Comparison of ENCODE assay signal across 1 cellular context in genomic region chr1:35881850-35882273, GRCh38.
A peak's percentile ranks its signal among the peaks of the same experiment; 100 is the strongest.
TF ChIP-seq lines count a peak whose summit lies in the region.

No MANE protein-coding gene starts in this region.

TF ChIP-seq in K562, 482 proteins besides CTCF, POLR2A, EP300 and RAD21 (continued from another document and continues in another):
- TF ChIP-seq, protein P1, sequence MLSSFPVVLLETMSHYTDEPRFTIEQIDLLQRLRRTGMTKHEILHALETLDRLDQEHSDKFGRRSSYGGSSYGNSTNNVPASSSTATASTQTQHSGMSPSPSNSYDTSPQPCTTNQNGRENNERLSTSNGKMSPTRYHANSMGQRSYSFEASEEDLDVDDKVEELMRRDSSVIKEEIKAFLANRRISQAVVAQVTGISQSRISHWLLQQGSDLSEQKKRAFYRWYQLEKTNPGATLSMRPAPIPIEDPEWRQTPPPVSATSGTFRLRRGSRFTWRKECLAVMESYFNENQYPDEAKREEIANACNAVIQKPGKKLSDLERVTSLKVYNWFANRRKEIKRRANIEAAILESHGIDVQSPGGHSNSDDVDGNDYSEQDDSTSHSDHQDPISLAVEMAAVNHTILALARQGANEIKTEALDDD (IDR thresholded peaks at IDR 0.05), result peak; percentile 75; the same call in 1 of the 2 replicates
- TF ChIP-seq, protein P2, sequence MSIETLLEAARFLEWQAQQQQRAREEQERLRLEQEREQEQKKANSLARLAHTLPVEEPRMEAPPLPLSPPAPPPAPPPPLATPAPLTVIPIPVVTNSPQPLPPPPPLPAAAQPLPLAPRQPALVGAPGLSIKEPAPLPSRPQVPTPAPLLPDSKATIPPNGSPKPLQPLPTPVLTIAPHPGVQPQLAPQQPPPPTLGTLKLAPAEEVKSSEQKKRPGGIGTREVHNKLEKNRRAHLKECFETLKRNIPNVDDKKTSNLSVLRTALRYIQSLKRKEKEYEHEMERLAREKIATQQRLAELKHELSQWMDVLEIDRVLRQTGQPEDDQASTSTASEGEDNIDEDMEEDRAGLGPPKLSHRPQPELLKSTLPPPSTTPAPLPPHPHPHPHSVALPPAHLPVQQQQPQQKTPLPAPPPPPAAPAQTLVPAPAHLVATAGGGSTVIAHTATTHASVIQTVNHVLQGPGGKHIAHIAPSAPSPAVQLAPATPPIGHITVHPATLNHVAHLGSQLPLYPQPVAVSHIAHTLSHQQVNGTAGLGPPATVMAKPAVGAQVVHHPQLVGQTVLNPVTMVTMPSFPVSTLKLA (conservative IDR thresholded peaks at IDR 0.05), result peak; percentile 96 to 98
- TF ChIP-seq MEF2D (tag; conservative IDR thresholded peaks at IDR 0.05; ENCODE audit: low read depth) (0 out of 2 replicates have a peak, but pooled peaks have one; percentile 39), CREB1 (IDR thresholded peaks at IDR 0.05) (peak; percentile 42), CREB1 (CRISPR knock-in tag; IDR thresholded peaks at IDR 0.05) (peak; percentile 43; the same call in 1 of the 2 replicates), MAZ (CRISPR knock-in tag; conservative IDR thresholded peaks at IDR 0.05 in 1 of 2, IDR thresholded peaks at IDR 0.05 in 1 of 2) (0 out of 4 replicates have a peak, but pooled peaks of 1 of the 2 experiments have one; percentile 26), CBFA2T2 (conservative IDR thresholded peaks at IDR 0.05) (peak; percentile 80), RB1 (IDR thresholded peaks at IDR 0.05; ENCODE audit: low read depth) (no peak), MEIS2 (IDR thresholded peaks at IDR 0.05; ENCODE audit: partially characterized antibody) (peak; percentile 99), ZBTB1 (CRISPR knock-in tag; IDR thresholded peaks at IDR 0.05; ENCODE audit: borderline replicate concordance, low read depth) (no peak), HNRNPH1 (optimal IDR thresholded peaks at IDR 0.05; ENCODE audit: low read depth, low read length) (no peak), MITF (IDR thresholded peaks at IDR 0.05) (peak; percentile 73; the same call in 1 of the 2 replicates), TOE1 (IDR thresholded peaks at IDR 0.05; ENCODE audit: borderline replicate concordance) (peak; percentile 48; the same call in 1 of the 2 replicates), TOE1 (CRISPR knock-in tag; IDR thresholded peaks at IDR 0.05; ENCODE audit: borderline replicate concordance, low read depth) (no peak), FOSL1 (tag; conservative IDR thresholded peaks at IDR 0.05) (peak; percentile 46), ZNF584 (CRISPR knock-in tag; IDR thresholded peaks at IDR 0.05; ENCODE audit: low read depth) (peak; percentile 33; the same call in 1 of the 2 replicates), HDGF (IDR thresholded peaks at IDR 0.05) (peak; percentile 54; the same call in 1 of the 2 replicates), NKRF (IDR thresholded peaks at IDR 0.05; ENCODE audit: borderline replicate concordance) (peak; percentile 94), HDAC8 (tag; IDR thresholded peaks at IDR 0.05) (no peak), DMBX1 (CRISPR knock-in tag; IDR thresholded peaks at IDR 0.05; ENCODE audit: borderline replicate concordance) (peak; percentile 39; the same call in 1 of the 2 replicates), ZBTB49 (CRISPR knock-in tag; IDR thresholded peaks at IDR 0.05; ENCODE audit: borderline replicate concordance) (no peak), SP1 (CRISPR knock-in tag; IDR thresholded peaks at IDR 0.05) (peak; percentile 73; the same call in 1 of the 2 replicates), XRCC4 (IDR thresholded peaks at IDR 0.05; ENCODE audit: extremely low read depth, insufficient read depth, insufficient read length) (no peak), MTA1 (IDR thresholded peaks at IDR 0.05; ENCODE audit: borderline replicate concordance) (peak; percentile 86), KDM1A (IDR thresholded peaks at IDR 0.05) (peak in 1 of 2 experiments; percentile 5; a peak in 1 of 4 replicates), STAT5B (CRISPR knock-in tag; IDR thresholded peaks at IDR 0.05) (no peak), CXXC5 (CRISPR knock-in tag; IDR thresholded peaks at IDR 0.05) (peak; percentile 85), ZNF445 (CRISPR knock-in tag; IDR thresholded peaks at IDR 0.05; ENCODE audit: low read depth) (no peak), DIDO1 (tag; IDR thresholded peaks at IDR 0.05; ENCODE audit: low read depth) (no peak), HDAC3 (IDR thresholded peaks at IDR 0.05; ENCODE audit: borderline replicate concordance, partially characterized antibody) (peak; percentile 51), THRB (CRISPR knock-in tag; conservative IDR thresholded peaks at IDR 0.05) (no peak), ZEB2 (IDR thresholded peaks at IDR 0.05) (peak; percentile 87), GABPA (tag; conservative IDR thresholded peaks at IDR 0.05; ENCODE audit: low read depth) (peak; percentile 46; the same call in 1 of the 2 replicates), NFIC (IDR thresholded peaks at IDR 0.05) (peak; percentile 44; the same call in 1 of the 2 replicates), CBFA2T3 (IDR thresholded peaks at IDR 0.05) (peak; percentile 90), LEF1 (IDR thresholded peaks at IDR 0.05) (peak; percentile 91)
- TF ChIP-seq, protein P3, sequence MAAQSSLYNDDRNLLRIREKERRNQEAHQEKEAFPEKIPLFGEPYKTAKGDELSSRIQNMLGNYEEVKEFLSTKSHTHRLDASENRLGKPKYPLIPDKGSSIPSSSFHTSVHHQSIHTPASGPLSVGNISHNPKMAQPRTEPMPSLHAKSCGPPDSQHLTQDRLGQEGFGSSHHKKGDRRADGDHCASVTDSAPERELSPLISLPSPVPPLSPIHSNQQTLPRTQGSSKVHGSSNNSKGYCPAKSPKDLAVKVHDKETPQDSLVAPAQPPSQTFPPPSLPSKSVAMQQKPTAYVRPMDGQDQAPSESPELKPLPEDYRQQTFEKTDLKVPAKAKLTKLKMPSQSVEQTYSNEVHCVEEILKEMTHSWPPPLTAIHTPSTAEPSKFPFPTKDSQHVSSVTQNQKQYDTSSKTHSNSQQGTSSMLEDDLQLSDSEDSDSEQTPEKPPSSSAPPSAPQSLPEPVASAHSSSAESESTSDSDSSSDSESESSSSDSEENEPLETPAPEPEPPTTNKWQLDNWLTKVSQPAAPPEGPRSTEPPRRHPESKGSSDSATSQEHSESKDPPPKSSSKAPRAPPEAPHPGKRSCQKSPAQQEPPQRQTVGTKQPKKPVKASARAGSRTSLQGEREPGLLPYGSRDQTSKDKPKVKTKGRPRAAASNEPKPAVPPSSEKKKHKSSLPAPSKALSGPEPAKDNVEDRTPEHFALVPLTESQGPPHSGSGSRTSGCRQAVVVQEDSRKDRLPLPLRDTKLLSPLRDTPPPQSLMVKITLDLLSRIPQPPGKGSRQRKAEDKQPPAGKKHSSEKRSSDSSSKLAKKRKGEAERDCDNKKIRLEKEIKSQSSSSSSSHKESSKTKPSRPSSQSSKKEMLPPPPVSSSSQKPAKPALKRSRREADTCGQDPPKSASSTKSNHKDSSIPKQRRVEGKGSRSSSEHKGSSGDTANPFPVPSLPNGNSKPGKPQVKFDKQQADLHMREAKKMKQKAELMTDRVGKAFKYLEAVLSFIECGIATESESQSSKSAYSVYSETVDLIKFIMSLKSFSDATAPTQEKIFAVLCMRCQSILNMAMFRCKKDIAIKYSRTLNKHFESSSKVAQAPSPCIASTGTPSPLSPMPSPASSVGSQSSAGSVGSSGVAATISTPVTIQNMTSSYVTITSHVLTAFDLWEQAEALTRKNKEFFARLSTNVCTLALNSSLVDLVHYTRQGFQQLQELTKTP (IDR thresholded peaks at IDR 0.05; ENCODE audit: low read depth in 1 of 2, partially characterized antibody in 2 of 2), result peak in 1 of 2 experiments; percentile 97
- TF ChIP-seq, protein P4, sequence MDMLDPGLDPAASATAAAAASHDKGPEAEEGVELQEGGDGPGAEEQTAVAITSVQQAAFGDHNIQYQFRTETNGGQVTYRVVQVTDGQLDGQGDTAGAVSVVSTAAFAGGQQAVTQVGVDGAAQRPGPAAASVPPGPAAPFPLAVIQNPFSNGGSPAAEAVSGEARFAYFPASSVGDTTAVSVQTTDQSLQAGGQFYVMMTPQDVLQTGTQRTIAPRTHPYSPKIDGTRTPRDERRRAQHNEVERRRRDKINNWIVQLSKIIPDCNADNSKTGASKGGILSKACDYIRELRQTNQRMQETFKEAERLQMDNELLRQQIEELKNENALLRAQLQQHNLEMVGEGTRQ (CRISPR knock-in tag; IDR thresholded peaks at IDR 0.05), result no peak
